ENCODE assay signal across 20 cellular contexts in the genomic region with DNA sequence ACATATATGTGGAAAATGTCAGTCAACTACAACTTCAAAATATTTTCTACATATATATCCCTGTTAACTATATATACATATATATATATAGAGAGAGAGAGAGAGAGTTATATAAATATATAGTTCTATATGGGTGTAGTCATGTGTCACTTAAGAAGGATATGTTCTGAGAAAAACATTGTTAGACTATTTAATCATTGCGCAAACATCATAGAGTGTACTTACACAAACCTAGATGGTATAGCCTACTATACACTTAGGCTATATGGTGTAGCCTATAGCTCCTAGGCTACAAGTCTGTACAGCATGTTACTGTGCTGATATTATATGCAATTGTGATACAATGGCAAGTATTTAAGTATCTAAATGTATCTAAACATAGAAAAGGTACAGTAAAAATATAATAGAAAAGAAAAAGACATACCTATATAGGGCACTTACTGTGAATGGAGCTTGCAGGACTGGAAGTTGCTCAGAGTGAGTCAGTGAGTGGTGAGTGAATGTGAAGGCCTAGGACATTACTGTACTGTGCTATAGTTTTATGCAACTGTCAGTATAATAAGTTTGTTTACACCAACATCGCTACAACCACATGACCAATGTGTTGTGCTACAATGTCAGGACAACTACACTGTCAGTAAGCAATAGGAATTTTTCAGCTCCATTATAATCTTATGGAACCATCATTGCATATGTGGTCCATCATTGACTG.
"Had no signal": no experiment of that assay in that cellular context is flagged by ENCODE, and none has a peak within 500 bp of the region (broad histone marks: within the 10 kb centered on the region; RNA-seq: fewer than 3 reads in every experiment).

No MANE protein-coding gene starts in this region.

- H3K9me3 ChIP-seq: body of pancreas, esophagus muscularis mucosa, uterus had no signal

- H3K27ac ChIP-seq: coronary artery, esophagus muscularis mucosa, hepatocyte, tibial nerve, uterus had no signal

- H3K27me3 Mint-ChIP-seq: activated B cell treated with CpG ODN at 0.5 μM for 24 hours; activated CD4-positive, alpha-beta memory T cell treated with anti-CD3 and anti-CD28 coated beads for 36 hours; activated CD8-positive, alpha-beta memory T cell treated with anti-CD3 and anti-CD28 coated beads, Interleukin-2, amount 10 ng/mL, durations not matched to agents 7 days and 5 days; activated naive CD8-positive, alpha-beta T cell treated with anti-CD3 and anti-CD28 coated beads for 36 hours; activated T-helper 17 cell treated with anti-CD3 and anti-CD28 coated beads, Interleukin-2, amount 50 U/mL, for 72 hours had no signal

- ATAC-seq: activated CD8-positive, alpha-beta memory T cell treated with anti-CD3 and anti-CD28 coated beads, Interleukin-2, amount 10 ng/mL, durations not matched to agents 7 days and 5 days; activated T-helper 17 cell treated with anti-CD3 and anti-CD28 coated beads, Interleukin-2, amount 50 U/mL, for 72 hours; body of pancreas; stimulated activated naive CD8-positive, alpha-beta T cell treated with anti-CD3 and anti-CD28 coated beads, Interleukin-15, Interleukin-2, amounts not matched to agents 100 U/mL and 50 U/mL, for 24 hours had no signal

- H3K4me3 ChIP-seq: body of pancreas, coronary artery, esophagus muscularis mucosa, hepatocyte, lung, tibial nerve, uterus had no signal

- H3K27me3 ChIP-seq: body of pancreas, esophagus muscularis mucosa, hepatocyte, tibial nerve, uterus had no signal

- H3K4me1 ChIP-seq: uterus had no signal

- H3K4me1 Mint-ChIP-seq: activated B cell treated with CpG ODN at 0.5 μM for 24 hours; activated CD8-positive, alpha-beta memory T cell treated with anti-CD3 and anti-CD28 coated beads, Interleukin-2, amount 10 ng/mL, durations not matched to agents 7 days and 5 days had no signal

- H3K27ac Mint-ChIP-seq: activated B cell treated with CpG ODN at 0.5 μM for 24 hours; activated CD4-positive, alpha-beta memory T cell treated with anti-CD3 and anti-CD28 coated beads for 36 hours; activated CD8-positive, alpha-beta memory T cell treated with anti-CD3 and anti-CD28 coated beads, Interleukin-2, amount 10 ng/mL, durations not matched to agents 7 days and 5 days; activated naive CD8-positive, alpha-beta T cell treated with anti-CD3 and anti-CD28 coated beads for 36 hours; activated T-helper 17 cell treated with anti-CD3 and anti-CD28 coated beads, Interleukin-2, amount 50 U/mL, for 72 hours had no signal

- DNase-seq: activated B cell treated with CpG ODN at 0.5 μM for 24 hours; activated CD4-positive, alpha-beta memory T cell treated with anti-CD3 and anti-CD28 coated beads for 36 hours; activated CD4-positive, alpha-beta T cell treated with anti-CD3 and anti-CD28 coated beads for 4 hours; activated CD8-positive, alpha-beta memory T cell treated with anti-CD3 and anti-CD28 coated beads, Interleukin-2, amount 10 ng/mL, durations not matched to agents 7 days and 5 days; activated naive CD4-positive, alpha-beta T cell; activated naive CD8-positive, alpha-beta T cell treated with anti-CD3 and anti-CD28 coated beads for 36 hours; body of pancreas; central memory CD4-positive, alpha-beta T cell; midbrain; occipital lobe; posterior cingulate gyrus; retina; stimulated activated naive CD8-positive, alpha-beta T cell treated with anti-CD3 and anti-CD28 coated beads, Interleukin-15, Interleukin-2, amounts not matched to agents 100 U/mL and 50 U/mL, for 24 hours; uterus had no signal

- H3K4me3 Mint-ChIP-seq: activated B cell treated with CpG ODN at 0.5 μM for 24 hours; activated CD4-positive, alpha-beta memory T cell treated with anti-CD3 and anti-CD28 coated beads for 36 hours; activated CD8-positive, alpha-beta memory T cell treated with anti-CD3 and anti-CD28 coated beads, Interleukin-2, amount 10 ng/mL, durations not matched to agents 7 days and 5 days; activated naive CD8-positive, alpha-beta T cell treated with anti-CD3 and anti-CD28 coated beads for 36 hours; activated T-helper 17 cell treated with anti-CD3 and anti-CD28 coated beads, Interleukin-2, amount 50 U/mL, for 72 hours had no signal

- H3K36me3 ChIP-seq: esophagus muscularis mucosa, uterus had no signal
